Comparison of ENCODE assay signal across 26 cellular contexts in genomic region chr5:162037431-162037830, GRCh38. TPM values are rescaled to one million over a fixed set of nuclear protein-coding genes. Genes with fewer than 3 reads are reported as not detected.
"Had no signal": no experiment of that assay in that cellular context is flagged by ENCODE, and none has a peak within 500 bp of the region (broad histone marks: within the 10 kb centered on the region; RNA-seq: fewer than 3 reads in every experiment).

No MANE protein-coding gene starts in this region.

- H3K4me1 Mint-ChIP-seq: activated CD4-positive, alpha-beta memory T cell treated with anti-CD3 and anti-CD28 coated beads, Interleukin-2, amount 10 ng/mL, durations not matched to agents 7 days and 5 days; activated CD4-positive, alpha-beta T cell treated with anti-CD3 and anti-CD28 coated beads for 36 hours; activated naive CD4-positive, alpha-beta T cell treated with anti-CD3 and anti-CD28 coated beads, Interleukin-2, amount 10 ng/mL, durations not matched to agents 7 days and 5 days; activated naive CD8-positive, alpha-beta T cell treated with anti-CD3 and anti-CD28 coated beads, Interleukin-2, amount 10 ng/mL, durations not matched to agents 7 days and 5 days; activated T-helper 17 cell treated with anti-CD3 and anti-CD28 coated beads, Interleukin-2, amount 50 U/mL, for 72 hours; T-helper 17 cell had no signal

- H3K9me3 ChIP-seq: adrenal gland had no signal

- H3K4me3 Mint-ChIP-seq: activated CD4-positive, alpha-beta memory T cell treated with anti-CD3 and anti-CD28 coated beads, Interleukin-2, amount 10 ng/mL, durations not matched to agents 7 days and 5 days; activated CD4-positive, alpha-beta T cell treated with anti-CD3 and anti-CD28 coated beads for 36 hours; activated naive CD4-positive, alpha-beta T cell treated with anti-CD3 and anti-CD28 coated beads, Interleukin-2, amount 10 ng/mL, durations not matched to agents 7 days and 5 days; activated naive CD8-positive, alpha-beta T cell treated with anti-CD3 and anti-CD28 coated beads, Interleukin-2, amount 10 ng/mL, durations not matched to agents 7 days and 5 days; activated T-helper 17 cell treated with anti-CD3 and anti-CD28 coated beads, Interleukin-2, amount 50 U/mL, for 72 hours; T-helper 17 cell had no signal

- H3K27me3 ChIP-seq: adrenal gland had no signal

- H3K4me3 ChIP-seq: adrenal gland, coronary artery had no signal

- H3K27me3 Mint-ChIP-seq: activated CD4-positive, alpha-beta memory T cell treated with anti-CD3 and anti-CD28 coated beads, Interleukin-2, amount 10 ng/mL, durations not matched to agents 7 days and 5 days; activated CD4-positive, alpha-beta T cell treated with anti-CD3 and anti-CD28 coated beads for 36 hours; activated naive CD4-positive, alpha-beta T cell treated with anti-CD3 and anti-CD28 coated beads, Interleukin-2, amount 10 ng/mL, durations not matched to agents 7 days and 5 days; activated naive CD8-positive, alpha-beta T cell treated with anti-CD3 and anti-CD28 coated beads, Interleukin-2, amount 10 ng/mL, durations not matched to agents 7 days and 5 days; activated T-helper 17 cell treated with anti-CD3 and anti-CD28 coated beads, Interleukin-2, amount 50 U/mL, for 72 hours; T-helper 17 cell had no signal

- H3K36me3 ChIP-seq: adrenal gland had no signal

- H3K36me3 Mint-ChIP-seq: activated naive CD4-positive, alpha-beta T cell treated with anti-CD3 and anti-CD28 coated beads, Interleukin-2, amount 10 ng/mL, durations not matched to agents 7 days and 5 days; activated naive CD8-positive, alpha-beta T cell treated with anti-CD3 and anti-CD28 coated beads, Interleukin-2, amount 10 ng/mL, durations not matched to agents 7 days and 5 days had no signal

- H3K27ac ChIP-seq: adrenal gland, coronary artery, VCaP had no signal

- H3K4me1 ChIP-seq: adrenal gland had no signal

- DNase-seq: activated CD4-positive, alpha-beta memory T cell treated with anti-CD3 and anti-CD28 coated beads, Interleukin-2, amount 10 ng/mL, durations not matched to agents 7 days and 5 days; activated CD4-positive, alpha-beta T cell treated with anti-CD3 and anti-CD28 coated beads for 36 hours; activated CD4-positive, alpha-beta T cell treated with anti-CD3 and anti-CD28 coated beads, Interleukin-2, amount 50 U/mL, for 1 hour; activated gamma-delta T cell treated with Interleukin-2 at 50 U/mL for 16 hours; activated naive CD4-positive, alpha-beta T cell treated with anti-CD3 and anti-CD28 coated beads, Interleukin-2, amount 10 ng/mL, durations not matched to agents 7 days and 5 days; activated naive CD8-positive, alpha-beta T cell treated with anti-CD3 and anti-CD28 coated beads, Interleukin-2, amount 10 ng/mL, durations not matched to agents 7 days and 5 days; activated T-cell treated with anti-CD3 and anti-CD28 coated beads for 4 hours; activated T-cell treated with anti-CD3 and anti-CD28 coated beads, Interleukin-2, amount 50 U/mL, for 48 hours; adrenal gland; anterior cingulate cortex; NCI-H1048; NCI-H2029; NCI-H345; NCI-H510A; NCI-H526 treated with DMSO at 0.1 percent for 48 hours; SIG-M5; T-helper 17 cell; T-helper 9 cell had no signal

- H3K27ac Mint-ChIP-seq: activated CD4-positive, alpha-beta memory T cell treated with anti-CD3 and anti-CD28 coated beads, Interleukin-2, amount 10 ng/mL, durations not matched to agents 7 days and 5 days; activated CD4-positive, alpha-beta T cell treated with anti-CD3 and anti-CD28 coated beads for 36 hours; activated naive CD4-positive, alpha-beta T cell treated with anti-CD3 and anti-CD28 coated beads, Interleukin-2, amount 10 ng/mL, durations not matched to agents 7 days and 5 days; activated naive CD8-positive, alpha-beta T cell treated with anti-CD3 and anti-CD28 coated beads, Interleukin-2, amount 10 ng/mL, durations not matched to agents 7 days and 5 days; activated T-helper 17 cell treated with anti-CD3 and anti-CD28 coated beads, Interleukin-2, amount 50 U/mL, for 72 hours; T-helper 17 cell had no signal

- ATAC-seq: activated CD4-positive, alpha-beta T cell treated with anti-CD3 and anti-CD28 coated beads for 36 hours; activated T-helper 17 cell treated with anti-CD3 and anti-CD28 coated beads, Interleukin-2, amount 50 U/mL, for 72 hours; T-helper 17 cell had no signal

RNA-seq across cellular contexts. Expression of gene GABRG2, which starts 30.1 kb away (rescaled TPM):
- total RNA-seq: activated CD4-positive, alpha-beta memory T cell treated with anti-CD3 and anti-CD28 coated beads, Interleukin-2, amount 10 ng/mL, durations not matched to agents 7 days and 5 days; activated CD4-positive, alpha-beta T cell treated with anti-CD3 and anti-CD28 coated beads for 36 hours; activated CD8-positive, alpha-beta memory T cell treated with anti-CD3 and anti-CD28 coated beads for 36 hours; activated naive CD8-positive, alpha-beta T cell treated with anti-CD3 and anti-CD28 coated beads, Interleukin-2, amount 10 ng/mL, durations not matched to agents 7 days and 5 days; activated T-helper 17 cell treated with anti-CD3 and anti-CD28 coated beads, Interleukin-2, amount 50 U/mL, for 72 hours; cardiac septum; chondrocyte; LHCN-M2; M059J; T-helper 17 cell had no signal
